ENCODE assay signal across 12 cellular contexts in genomic region chr1:157269656-157270375, GRCh38.
A peak's percentile ranks its signal among the peaks of the same experiment; 100 is the strongest.
DNase-seq lines count a peak whose midpoint lies in the region; ATAC-seq, FAIRE-seq and TF ChIP-seq lines count a peak whose summit lies in the region.
"Had no signal": no experiment of that assay in that cellular context is flagged by ENCODE, and none has a peak within 500 bp of the region (broad histone marks: within the 10 kb centered on the region; RNA-seq: fewer than 3 reads in every experiment).

No MANE protein-coding gene starts in this region.

- H3K27ac ChIP-seq in kidney (ENCODE audit: low read depth in 2 of 2, low read length in 2 of 2) = no peak overlapping the region
- H3K27ac ChIP-seq: sigmoid colon, transverse colon had no signal

- TF ChIP-seq CTCF in GM12865 (IDR thresholded peaks at IDR 0.05; ENCODE audit: insufficient read depth, low read depth, low read length, missing control alignments) (no peak), kidney (IDR thresholded peaks at IDR 0.05; ENCODE audit: borderline replicate concordance, extremely low read depth, insufficient read depth) (no peak)

- intact Hi-C loops in kidney (cut with DNase I) = no loop called here

- H3K4me1 ChIP-seq in kidney (ENCODE audit: control insufficient read depth in 1 of 2, insufficient read depth in 1 of 2, low read depth in 1 of 2, low read length in 2 of 2) = no peaks in the 10 kb centered on the region
- H3K4me1 ChIP-seq: sigmoid colon, transverse colon had no signal

- ATAC-seq in GM19397 (IDR thresholded peaks at IDR 0.05; ENCODE audit: unreplicated experiment) = peak; percentile 83
- ATAC-seq in HG03066 (IDR thresholded peaks at IDR 0.05; ENCODE audit: low read depth, unreplicated experiment) = peak; percentile 84

- H3K4me3 ChIP-seq in GM12865 (ENCODE audit: low read depth, low read length) (no peak overlapping the region), kidney (ENCODE audit: low read length in 2 of 2) (no peak overlapping the region)
- H3K4me3 ChIP-seq: sigmoid colon, transverse colon had no signal

- no peak overlapping the region for H3K9ac ChIP-seq in kidney (ENCODE audit: low read length in 2 of 2)

- no peak for FAIRE-seq in kidney (lab: Jason Lieb, UNC)

- peak; percentile 45 for DNase-seq in GM12865 (ENCODE audit: low read depth)
- peak; percentile 78 for DNase-seq in RPMI8226
- DNase-seq in NCI-H128 (lab: John Stamatoyannopoulos, UW; ENCODE audit: unreplicated experiment) = no peak
- DNase-seq in kidney = no peak
- DNase-seq in NCI-H1417 treated with DMSO at 0.1 percent for 48 hours (lab: John Stamatoyannopoulos, UW) = no peak
- DNase-seq in stimulated activated CD4-positive, alpha-beta T cell treated with anti-CD3 and anti-CD28 coated beads, Interleukin-2, amount 100 ng/mL, for 24 hours = no peak
- DNase-seq: DND-41, NCI-H524 treated with DMSO at 0.1 percent for 48 hours, sigmoid colon, transverse colon had no signal

- no peaks in the 10 kb centered on the region for H3K9me3 ChIP-seq in kidney (ENCODE audit: control insufficient read depth in 1 of 2, low read length in 2 of 2)
- H3K9me3 ChIP-seq: sigmoid colon, transverse colon had no signal

- no peaks in the 10 kb centered on the region for H3K36me3 ChIP-seq in kidney (ENCODE audit: control insufficient read depth in 1 of 2, insufficient read depth in 2 of 2, low read length in 2 of 2)
- H3K36me3 ChIP-seq: sigmoid colon, transverse colon had no signal

Comparison
In these comparisons a context has a peak if more than half of its experiments do, and no peak if none do; other contexts are left out.
1. DNase-seq: peak in GM12865 (single experiment) and RPMI8226 (single experiment); none in NCI-H128 (single experiment), kidney (single experiment), NCI-H1417 treated with DMSO at 0.1 percent for 48 hours (single experiment) and stimulated activated CD4-positive, alpha-beta T cell treated with anti-CD3 and anti-CD28 coated beads, Interleukin-2, amount 100 ng/mL, for 24 hours (0 of 2).